12 cellular contexts compared by ENCODE assay signal in genomic region chr16:69890891-69891282, GRCh38.
DNase-seq lines count a peak whose midpoint lies in the region; ATAC-seq and TF ChIP-seq lines count a peak whose summit lies in the region.
"Had no signal": no experiment of that assay in that cellular context is flagged by ENCODE, and none has a peak within 500 bp of the region (broad histone marks: within the 10 kb centered on the region; RNA-seq: fewer than 3 reads in every experiment).

No MANE protein-coding gene starts in this region.

- in situ Hi-C loops in transverse colon (cut with MboI; ENCODE audit: low pct_ligation_motif_present in 1 of 4, low pct_unique_long_range_greater_than_20kb in 1 of 4, low sequenced_read_pairs in 3 of 4): no loop called here

- intact Hi-C loops in transverse colon (cut with DNase I; ENCODE audit: low total_unique reads): no loop called here

- no peak overlapping the region for H3K4me3 ChIP-seq in gastroesophageal sphincter
- peak overlapping the region; percentile 5 for H3K4me3 ChIP-seq in neural cell (ENCODE audit: low read length)
- H3K4me3 ChIP-seq in transverse colon: no peak overlapping the region

- no peaks in the 10 kb centered on the region for H3K27me3 ChIP-seq in gastroesophageal sphincter
- no peaks in the 10 kb centered on the region for H3K27me3 ChIP-seq in neural cell (ENCODE audit: insufficient read depth, low read depth, low read length)
- no peaks in the 10 kb centered on the region for H3K27me3 ChIP-seq in transverse colon

- no peaks in the 10 kb centered on the region for H3K9me2 ChIP-seq in neural cell (ENCODE audit: insufficient read depth, low read length)

- ATAC-seq in gastroesophageal sphincter (no peak), HG03571 (IDR thresholded peaks at IDR 0.05; ENCODE audit: unreplicated experiment) (no peak), GM18873 (IDR thresholded peaks at IDR 0.05; ENCODE audit: low FRiP score, unreplicated experiment) (no peak)

- DNase-seq in NCI-H146 (lab: John Stamatoyannopoulos, UW): peak; percentile 52
- no peak for DNase-seq in NCI-H146 treated with DMSO at 0.1 percent for 48 hours (lab: John Stamatoyannopoulos, UW; ENCODE audit: unreplicated experiment)
- peak; percentile 7 for DNase-seq in transverse colon
- no peak for DNase-seq in DMS153 treated with DMSO at 0.1 percent for 48 hours (lab: John Stamatoyannopoulos, UW; ENCODE audit: unreplicated experiment)
- DNase-seq: 8988T; activated T-cell treated with anti-CD3 and anti-CD28 coated beads, Interleukin-2, amount 50 U/mL, for 1 hour; DMS53; NK-92 treated with Interleukin-12 subunit alpha and Interleukin-12 subunit beta, amount 100 ng/mL, for 24 hours had no signal

- H3K4me1 ChIP-seq in gastroesophageal sphincter (peaks cover 0 to 25% (median 0%) of the 10 kb centered on the region in 3 donors), transverse colon (peaks cover 9 to 19% (median 16%) of the 10 kb centered on the region in 4 donors)

- H2AFZ ChIP-seq in neural cell (ENCODE audit: low read depth, low read length): peak overlapping the region; percentile 49

- H3F3A ChIP-seq in neural cell (ENCODE audit: insufficient read depth, low read length, poor library complexity, severe bottlenecking): peaks cover 5% of the 10 kb centered on the region

- no peak for TF ChIP-seq CTCF in gastroesophageal sphincter (IDR thresholded peaks at IDR 0.05)
- no peak for TF ChIP-seq CTCF in neural cell (IDR thresholded peaks at IDR 0.05; ENCODE audit: poor library complexity, severe bottlenecking)
- no peak for TF ChIP-seq CTCF in transverse colon (IDR thresholded peaks at IDR 0.05)

- H3K27ac ChIP-seq in gastroesophageal sphincter: peak overlapping the region; percentile 57 to 78 (median 76)
- H3K27ac ChIP-seq in neural cell (ENCODE audit: low read length): peak overlapping the region; percentile 89
- peak overlapping the region; percentile 82 to 88 (median 86) for H3K27ac ChIP-seq in transverse colon

- no peak overlapping the region for H3K4me2 ChIP-seq in neural cell (ENCODE audit: low read length)

- peak overlapping the region; percentile 63 for H3K9ac ChIP-seq in neural cell (ENCODE audit: low read length)

- TF ChIP-seq RAD21 in neural cell (conservative IDR thresholded peaks at IDR 0.05): no peak

- H3K36me3 ChIP-seq in gastroesophageal sphincter: peaks cover 0 to 38% of the 10 kb centered on the region in 2 donors
- peaks cover 5% of the 10 kb centered on the region for H3K36me3 ChIP-seq in neural cell (ENCODE audit: insufficient read depth, low read length)
- H3K36me3 ChIP-seq in transverse colon: peaks cover 0 to 14% (median 4%) of the 10 kb centered on the region in 4 donors

- TF ChIP-seq POLR2A in gastroesophageal sphincter (IDR thresholded peaks at IDR 0.05) (no peak), transverse colon (IDR thresholded peaks at IDR 0.05) (no peak)

- no peaks in the 10 kb centered on the region for H3K79me2 ChIP-seq in neural cell (replicated peaks; ENCODE audit: insufficient read depth, low read length)

- WGBS in gastroesophageal sphincter (ENCODE audit: low coverage in 1 of 2), 2 donors: 20 to 43% methylated on average over 1 of the region's 8 CpGs
- 66% methylated on average over 8 of the region's 8 CpGs; no CpG with 5 or more reads in 1 of the 2 donors for WGBS in transverse colon (ENCODE audit: low coverage in 1 of 2), 2 donors

- no peaks in the 10 kb centered on the region for H3K9me3 ChIP-seq in gastroesophageal sphincter
- H3K9me3 ChIP-seq in neural cell (ENCODE audit: low read length): no peaks in the 10 kb centered on the region
- H3K9me3 ChIP-seq in transverse colon: no peaks in the 10 kb centered on the region

- TF ChIP-seq EP300 in gastroesophageal sphincter (IDR thresholded peaks at IDR 0.05): no peak
- no peak for TF ChIP-seq EP300 in neural cell (conservative IDR thresholded peaks at IDR 0.05; ENCODE audit: poor library complexity, severe bottlenecking)
- TF ChIP-seq EP300 in transverse colon (IDR thresholded peaks at IDR 0.05; ENCODE audit: low read depth): no peak

- H4K20me1 ChIP-seq in neural cell (ENCODE audit: insufficient read depth): no peaks in the 10 kb centered on the region

TF ChIP-seq in neural cell, 6 proteins besides CTCF, POLR2A, EP300 and RAD21:
- TF ChIP-seq MXI1 (conservative IDR thresholded peaks at IDR 0.05; ENCODE audit: poor library complexity, severe bottlenecking): no peak
- no peak for TF ChIP-seq REST (IDR thresholded peaks at IDR 0.05; ENCODE audit: borderline replicate concordance)
- no peak for TF ChIP-seq EZH2 (IDR thresholded peaks at IDR 0.05; ENCODE audit: borderline replicate concordance, insufficient read depth, low read length, poor library complexity, severe bottlenecking)
- no peak for TF ChIP-seq TAF1 (IDR thresholded peaks at IDR 0.05; ENCODE audit: low read depth)
- TF ChIP-seq POLR2AphosphoS5 (IDR thresholded peaks at IDR 0.05): no peak
- no peak for TF ChIP-seq SMC3 (conservative IDR thresholded peaks at IDR 0.05; ENCODE audit: poor library complexity)

Comparison
In these comparisons a context has a peak if more than half of its experiments do, and no peak if none do; other contexts are left out.
1. DNase-seq: peak in NCI-H146 (single experiment) and transverse colon (single experiment); none in NCI-H146 treated with DMSO at 0.1 percent for 48 hours (single experiment) and DMS153 treated with DMSO at 0.1 percent for 48 hours (single experiment).
2. Peak in every context shown above with its lines, with median percentiles within 50 percentile points of each other: H3K27ac ChIP-seq.